ENCODE assay signal across 30 cellular contexts in genomic region chr5:56006094-56006493, GRCh38. TPM values are rescaled to one million over a fixed set of nuclear protein-coding genes. Genes with fewer than 3 reads are reported as not detected.
DNase-seq lines count a peak whose midpoint lies in the region; ATAC-seq and TF ChIP-seq lines count a peak whose summit lies in the region.
"Had no signal": no experiment of that assay in that cellular context is flagged by ENCODE, and none has a peak within 500 bp of the region (broad histone marks: within the 10 kb centered on the region; RNA-seq: fewer than 3 reads in every experiment).

No MANE protein-coding gene starts in this region.

- peak overlapping the region; percentile 20 for H3K27ac Mint-ChIP-seq in activated naive CD4-positive, alpha-beta T cell treated with anti-CD3 and anti-CD28 coated beads, Interleukin-2, amount 10 ng/mL, durations not matched to agents 7 days and 5 days
- H3K27ac Mint-ChIP-seq in activated naive CD4-positive, alpha-beta T cell treated with anti-CD3 and anti-CD28 coated beads, Interleukin-2, amount 50 U/mL, for 72 hours: no peak overlapping the region
- H3K27ac Mint-ChIP-seq: IgD-negative memory B cell; stimulated activated effector memory CD8-positive, alpha-beta T cell treated with anti-CD3 and anti-CD28 coated beads, Interleukin-12 subunit alpha, Interleukin-12 subunit beta, amount 100 ng/mL, for 72 hours had no signal

- H3K36me3 Mint-ChIP-seq in activated naive CD4-positive, alpha-beta T cell treated with anti-CD3 and anti-CD28 coated beads, Interleukin-2, amount 10 ng/mL, durations not matched to agents 7 days and 5 days: peaks cover 6% of the 10 kb centered on the region
- peaks cover 0 to 17% of the 10 kb centered on the region in 2 donors for H3K36me3 Mint-ChIP-seq in activated naive CD4-positive, alpha-beta T cell treated with anti-CD3 and anti-CD28 coated beads, Interleukin-2, amount 50 U/mL, for 72 hours
- H3K36me3 Mint-ChIP-seq: CD8-positive, alpha-beta memory T cell; IgD-negative memory B cell; stimulated activated effector memory CD8-positive, alpha-beta T cell treated with anti-CD3 and anti-CD28 coated beads, Interleukin-12 subunit alpha, Interleukin-12 subunit beta, amount 100 ng/mL, for 72 hours had no signal

- H3K4me1 Mint-ChIP-seq in activated naive CD4-positive, alpha-beta T cell treated with anti-CD3 and anti-CD28 coated beads, Interleukin-2, amount 10 ng/mL, durations not matched to agents 7 days and 5 days: peaks cover 37% of the 10 kb centered on the region
- H3K4me1 Mint-ChIP-seq: stimulated activated effector memory CD8-positive, alpha-beta T cell treated with anti-CD3 and anti-CD28 coated beads, Interleukin-12 subunit alpha, Interleukin-12 subunit beta, amount 100 ng/mL, for 72 hours had no signal

- no peak for DNase-seq in activated naive CD4-positive, alpha-beta T cell treated with anti-CD3 and anti-CD28 coated beads, Interleukin-2, amount 10 ng/mL, durations not matched to agents 7 days and 5 days
- no peak for DNase-seq in activated naive CD4-positive, alpha-beta T cell treated with anti-CD3 and anti-CD28 coated beads, Interleukin-2, amount 50 U/mL, for 16 hours
- DNase-seq in activated naive CD4-positive, alpha-beta T cell treated with anti-CD3 and anti-CD28 coated beads, Interleukin-2, amount 50 U/mL, for 72 hours (ENCODE audit: low spot score in 2 of 2): no peak
- DNase-seq in NCI-H187 (lab: John Stamatoyannopoulos, UW) (no peak), Right ventricle myocardium inferior (ENCODE audit: missing footprints) (no peak), NCI-H1694 (lab: John Stamatoyannopoulos, UW) (no peak)
- DNase-seq: activated CD4-positive, alpha-beta T cell treated with anti-CD3 and anti-CD28 coated beads, Interleukin-2, amount 50 U/mL, for 4 hours; activated effector memory CD4-positive, alpha-beta T cell treated with Interleukin-2 at 50 U/mL for 16 hours; AML-193; CD8-positive, alpha-beta memory T cell; DMS153; foreskin fibroblast; NCI-H1092; NCI-H2029; NCI-H526 treated with DMSO at 0.1 percent for 48 hours; Peyer's patch; right lobe of liver; SIG-M5; stimulated activated CD4-positive, alpha-beta T cell treated with anti-CD3 and anti-CD28 coated beads, Interleukin-4, amount 100 ng/mL, for 24 hours had no signal

- intact Hi-C loops in Right ventricle myocardium inferior (cut with DNase I): no loop called here

- H3K4me3 Mint-ChIP-seq in activated naive CD4-positive, alpha-beta T cell treated with anti-CD3 and anti-CD28 coated beads, Interleukin-2, amount 10 ng/mL, durations not matched to agents 7 days and 5 days: no peak overlapping the region
- H3K4me3 Mint-ChIP-seq: CD8-positive, alpha-beta memory T cell; IgD-negative memory B cell; stimulated activated effector memory CD8-positive, alpha-beta T cell treated with anti-CD3 and anti-CD28 coated beads, Interleukin-12 subunit alpha, Interleukin-12 subunit beta, amount 100 ng/mL, for 72 hours had no signal

- no peak for TF ChIP-seq CTCF in parathyroid adenoma (IDR thresholded peaks at IDR 0.05)

- no peaks in the 10 kb centered on the region for H3K4me1 ChIP-seq in parathyroid adenoma
- H3K4me1 ChIP-seq: ascending aorta, HAP-1, Peyer's patch had no signal

- H3K9ac ChIP-seq in parathyroid adenoma: no peak overlapping the region

- H3K27ac ChIP-seq in parathyroid adenoma: no peak overlapping the region
- H3K27ac ChIP-seq: ascending aorta, cardiac muscle cell, coronary artery, Peyer's patch, right lobe of liver, thoracic aorta had no signal

- no peaks in the 10 kb centered on the region for H3K27me3 ChIP-seq in parathyroid adenoma (ENCODE audit: control insufficient read depth, insufficient read depth, low read length)
- H3K27me3 ChIP-seq: ascending aorta, cardiac muscle cell, Peyer's patch, right lobe of liver had no signal

- H3K4me3 ChIP-seq in parathyroid adenoma (ENCODE audit: low read depth, low read length): no peak overlapping the region
- H3K4me3 ChIP-seq: ascending aorta, cardiac muscle cell, coronary artery, HAP-1, lung, Peyer's patch, right lobe of liver, thoracic aorta had no signal

- no peaks in the 10 kb centered on the region for H3K9me3 ChIP-seq in parathyroid adenoma (ENCODE audit: control insufficient read depth, low read length)
- H3K9me3 ChIP-seq: HAP-1, Peyer's patch, right lobe of liver had no signal

- CTCF ChIA-PET in activated naive CD4-positive, alpha-beta T cell treated with anti-CD3 and anti-CD28 coated beads, Interleukin-2, amount 10 ng/mL, durations not matched to agents 7 days and 5 days (lab: Charles Lee): no interaction called here

- peaks cover 13% of the 10 kb centered on the region for H3K9me3 Mint-ChIP-seq in activated naive CD4-positive, alpha-beta T cell treated with anti-CD3 and anti-CD28 coated beads, Interleukin-2, amount 10 ng/mL, durations not matched to agents 7 days and 5 days
- no peaks in the 10 kb centered on the region for H3K9me3 Mint-ChIP-seq in activated naive CD4-positive, alpha-beta T cell treated with anti-CD3 and anti-CD28 coated beads, Interleukin-2, amount 50 U/mL, for 72 hours
- H3K9me3 Mint-ChIP-seq: stimulated activated effector memory CD8-positive, alpha-beta T cell treated with anti-CD3 and anti-CD28 coated beads, Interleukin-12 subunit alpha, Interleukin-12 subunit beta, amount 100 ng/mL, for 72 hours had no signal

- no peaks in the 10 kb centered on the region for H3K27me3 Mint-ChIP-seq in activated naive CD4-positive, alpha-beta T cell treated with anti-CD3 and anti-CD28 coated beads, Interleukin-2, amount 10 ng/mL, durations not matched to agents 7 days and 5 days
- H3K27me3 Mint-ChIP-seq: IgD-negative memory B cell had no signal

- peak; percentile 65 for ATAC-seq in GM21723 (IDR thresholded peaks at IDR 0.05; ENCODE audit: unreplicated experiment)
- ATAC-seq in activated naive CD4-positive, alpha-beta T cell treated with anti-CD3 and anti-CD28 coated beads, Interleukin-2, amount 50 U/mL, for 72 hours: peak; percentile 41 to 61
- ATAC-seq in Right ventricle myocardium inferior: no peak
- ATAC-seq: esophagus mucosa; stimulated activated effector memory CD8-positive, alpha-beta T cell treated with anti-CD3 and anti-CD28 coated beads, Interleukin-12 subunit alpha, Interleukin-12 subunit beta, amount 100 ng/mL, for 72 hours had no signal

- no peaks in the 10 kb centered on the region for H3K79me2 ChIP-seq in parathyroid adenoma

- no peaks in the 10 kb centered on the region for H3K36me3 ChIP-seq in parathyroid adenoma (ENCODE audit: control insufficient read depth, insufficient read depth, low read length)
- H3K36me3 ChIP-seq: ascending aorta, cardiac muscle cell, HAP-1, Peyer's patch, right lobe of liver, thoracic aorta had no signal

- H3K4me2 ChIP-seq in parathyroid adenoma (ENCODE audit: low read length): no peak overlapping the region

- peak overlapping the region; percentile 13 for H2AFZ ChIP-seq in parathyroid adenoma

RNA-seq across cellular contexts. Expression of gene IL6ST, which starts 11.3 kb away (rescaled TPM):
- total RNA-seq in activated naive CD4-positive, alpha-beta T cell treated with anti-CD3 and anti-CD28 coated beads, Interleukin-2, amount 50 U/mL, for 72 hours: 10 to 100 TPM; 47.8 to 84.0 TPM
- total RNA-seq in Right ventricle myocardium inferior: 145 TPM
